Comparison of ENCODE assay signal across 2 cellular contexts in genomic region chr1:110450928-110451327, GRCh38.
TF ChIP-seq lines count a peak whose summit lies in the region.

Gene PROK1 (plus strand): TSS chr1:110451149. CDS start chr1:110451217, 68 bp downstream.

TF ChIP-seq in IMR-90, 13 proteins besides CTCF, POLR2A, EP300 and RAD21:
- TF ChIP-seq SMC3 (IDR thresholded peaks at IDR 0.05; ENCODE audit: low read depth, low read length), result no peak
- TF ChIP-seq BHLHE40 (IDR thresholded peaks at IDR 0.05; ENCODE audit: low read depth, low read length), result no peak
- TF ChIP-seq ELK1 (IDR thresholded peaks at IDR 0.05; ENCODE audit: borderline replicate concordance, low read depth, low read length), result no peak
- no peak for TF ChIP-seq NFE2L2 (IDR thresholded peaks at IDR 0.05; ENCODE audit: low read depth, low read length)
- no peak for TF ChIP-seq FOS (IDR thresholded peaks at IDR 0.05; ENCODE audit: low read depth, low read length)
- no peak for TF ChIP-seq RFX5 (IDR thresholded peaks at IDR 0.05; ENCODE audit: low read depth, low read length)
- TF ChIP-seq RCOR1 (IDR thresholded peaks at IDR 0.05; ENCODE audit: insufficient replicate concordance, low read length), result no peak
- no peak for TF ChIP-seq MXI1 (IDR thresholded peaks at IDR 0.05; ENCODE audit: borderline replicate concordance, low read depth, low read length)
- no peak for TF ChIP-seq CEBPB (IDR thresholded peaks at IDR 0.05; ENCODE audit: low read depth, low read length)
- TF ChIP-seq MAFK (IDR thresholded peaks at IDR 0.05; ENCODE audit: low read depth, low read length), result no peak
- TF ChIP-seq MAZ (IDR thresholded peaks at IDR 0.05; ENCODE audit: borderline replicate concordance, low read depth, low read length), result no peak
- no peak for TF ChIP-seq CHD1 (IDR thresholded peaks at IDR 0.05; ENCODE audit: low read depth, low read length)
- TF ChIP-seq USF2 (IDR thresholded peaks at IDR 0.05; ENCODE audit: low read depth, low read length), result no peak

TF ChIP-seq in K562, 482 proteins besides CTCF, POLR2A, EP300 and RAD21:
- no peak for TF ChIP-seq ELK3 (CRISPR knock-in tag; IDR thresholded peaks at IDR 0.05)
- TF ChIP-seq ZBTB5 (IDR thresholded peaks at IDR 0.05), result no peak
- TF ChIP-seq TRIM28 (IDR thresholded peaks at IDR 0.05), result no peak
- TF ChIP-seq TAF1 (IDR thresholded peaks at IDR 0.05; ENCODE audit: control insufficient read depth, extremely low read depth, insufficient read depth, low read length, severe bottlenecking), result no peak
- no peak for TF ChIP-seq RNF2 (IDR thresholded peaks at IDR 0.05)
- no peak for TF ChIP-seq PTRF (tag; IDR thresholded peaks at IDR 0.05)
- no peak for TF ChIP-seq MXD1 (CRISPR knock-in tag; IDR thresholded peaks at IDR 0.05; ENCODE audit: borderline replicate concordance, poor library complexity, severe bottlenecking)
- TF ChIP-seq GTF2B (IDR thresholded peaks at IDR 0.05; ENCODE audit: extremely low read depth, insufficient read length), result no peak
- no peak for TF ChIP-seq FUS (optimal IDR thresholded peaks at IDR 0.05; ENCODE audit: low read depth, low read length)
- TF ChIP-seq IRF2 (CRISPR knock-in tag; IDR thresholded peaks at IDR 0.05), result no peak
